Comparison of ENCODE assay signal across 15 cellular contexts in genomic region chr15:62365795-62366442, GRCh38. TPM values are rescaled to one million over a fixed set of nuclear protein-coding genes. Genes with fewer than 3 reads are reported as not detected.
A peak's percentile ranks its signal among the peaks of the same experiment; 100 is the strongest.
DNase-seq lines count a peak whose midpoint lies in the region; ATAC-seq and TF ChIP-seq lines count a peak whose summit lies in the region.
"Had no signal": no experiment of that assay in that cellular context is flagged by ENCODE, and none has a peak within 500 bp of the region (broad histone marks: within the 10 kb centered on the region; RNA-seq: fewer than 3 reads in every experiment).

No MANE protein-coding gene starts in this region.

- no peak overlapping the region for H3K9ac ChIP-seq in PC-3 (ENCODE audit: low read length)

- H3K4me1 ChIP-seq in PC-3 (ENCODE audit: insufficient read depth, low read length) = no peaks in the 10 kb centered on the region
- H3K4me1 ChIP-seq: psoas muscle, uterus had no signal

- H3K4me3 Mint-ChIP-seq in Calu3 (ENCODE audit: low read depth, unreplicated experiment) = no peak overlapping the region
- H3K4me3 Mint-ChIP-seq in activated naive CD8-positive, alpha-beta T cell treated with anti-CD3 and anti-CD28 coated beads, Interleukin-2, amount 50 U/mL, for 24 hours = no peak overlapping the region
- H3K4me3 Mint-ChIP-seq: activated CD8-positive, alpha-beta T cell treated with anti-CD3 and anti-CD28 coated beads, Interleukin-2, amount 10 ng/mL, durations not matched to agents 7 days and 5 days; effector memory CD8-positive, alpha-beta T cell; IgD-negative memory B cell had no signal

- H3K4me2 ChIP-seq in PC-3 (ENCODE audit: low read length) = no peak overlapping the region

- CTCF ChIA-PET in Calu3 (lab: Charles Lee) (no interaction called here), PC-3 (lab: Charles Lee) (no interaction called here)

- BruUV-seq in Calu3 (replicated peaks; lab: Mats Ljungman, UMichigan) (no TSS peak), PC-3 (replicated peaks; lab: Mats Ljungman, UMichigan) (no TSS peak)

- no peaks in the 10 kb centered on the region for H3K9me2 ChIP-seq in PC-3 (replicated peaks; ENCODE audit: low read length)

- DNase-seq in Calu3 (peak; percentile 60), NCI-H146 treated with DMSO at 0.1 percent for 48 hours (lab: John Stamatoyannopoulos, UW; ENCODE audit: unreplicated experiment) (peak; percentile 44), PC-3 (peak; percentile 6), kidney tubule cell (ENCODE audit: low spot score) (peak; percentile 89)
- no peak for DNase-seq in activated naive CD8-positive, alpha-beta T cell treated with anti-CD3 and anti-CD28 coated beads, Interleukin-2, amount 50 U/mL, for 24 hours
- DNase-seq: activated CD8-positive, alpha-beta T cell treated with anti-CD3 and anti-CD28 coated beads, Interleukin-2, amount 10 ng/mL, durations not matched to agents 7 days and 5 days; effector memory CD8-positive, alpha-beta T cell; islet precursor cell; NCI-H1694; psoas muscle; uterus had no signal

- H3K27ac Mint-ChIP-seq in Calu3 (ENCODE audit: unreplicated experiment) = no peak overlapping the region
- no peak overlapping the region for H3K27ac Mint-ChIP-seq in activated naive CD8-positive, alpha-beta T cell treated with anti-CD3 and anti-CD28 coated beads, Interleukin-2, amount 50 U/mL, for 24 hours
- H3K27ac Mint-ChIP-seq: activated CD8-positive, alpha-beta T cell treated with anti-CD3 and anti-CD28 coated beads, Interleukin-2, amount 10 ng/mL, durations not matched to agents 7 days and 5 days; effector memory CD8-positive, alpha-beta T cell; IgD-negative memory B cell had no signal

- no peaks in the 10 kb centered on the region for H3K36me3 Mint-ChIP-seq in Calu3 (ENCODE audit: insufficient read depth, unreplicated experiment)
- H3K36me3 Mint-ChIP-seq in activated naive CD8-positive, alpha-beta T cell treated with anti-CD3 and anti-CD28 coated beads, Interleukin-2, amount 50 U/mL, for 24 hours (ENCODE audit: low read depth) = no peaks in the 10 kb centered on the region
- H3K36me3 Mint-ChIP-seq: IgD-negative memory B cell had no signal

- H3K4me3 ChIP-seq in PC-3 (ENCODE audit: low read length) = no peak overlapping the region
- H3K4me3 ChIP-seq: psoas muscle, uterus had no signal

- TF ChIP-seq CTCF in Calu3 (IDR thresholded peaks at IDR 0.05; ENCODE audit: unreplicated experiment) (no peak), PC-3 (conservative IDR thresholded peaks at IDR 0.05; ENCODE audit: low read depth, low read length) (no peak)

- H3K27me3 ChIP-seq in PC-3 (ENCODE audit: low read length) = peaks cover 15% of the 10 kb centered on the region
- H3K27me3 ChIP-seq: uterus had no signal

- H3K9me3 Mint-ChIP-seq in Calu3 (ENCODE audit: low read depth, unreplicated experiment) = no peaks in the 10 kb centered on the region
- no peaks in the 10 kb centered on the region for H3K9me3 Mint-ChIP-seq in activated naive CD8-positive, alpha-beta T cell treated with anti-CD3 and anti-CD28 coated beads, Interleukin-2, amount 50 U/mL, for 24 hours
- H3K9me3 Mint-ChIP-seq: effector memory CD8-positive, alpha-beta T cell; IgD-negative memory B cell had no signal

- no peak overlapping the region for H3K27ac ChIP-seq in PC-3 (ENCODE audit: low read length)
- H3K27ac ChIP-seq: psoas muscle, uterus had no signal

- ATAC-seq in PC-3 = no peak
- no peak for ATAC-seq in GM18909 (IDR thresholded peaks at IDR 0.05; ENCODE audit: poor library complexity, unreplicated experiment)
- no peak for ATAC-seq in activated naive CD8-positive, alpha-beta T cell treated with anti-CD3 and anti-CD28 coated beads, Interleukin-2, amount 50 U/mL, for 24 hours
- no peak for ATAC-seq in GM21825 (IDR thresholded peaks at IDR 0.05; ENCODE audit: unreplicated experiment)
- no peak for ATAC-seq in GM18519 (IDR thresholded peaks at IDR 0.05; ENCODE audit: low FRiP score, unreplicated experiment)
- ATAC-seq: activated CD8-positive, alpha-beta T cell treated with anti-CD3 and anti-CD28 coated beads, Interleukin-2, amount 10 ng/mL, durations not matched to agents 7 days and 5 days; effector memory CD8-positive, alpha-beta T cell; psoas muscle had no signal

- H2AFZ ChIP-seq in PC-3 (ENCODE audit: low read length) = no peak overlapping the region

- intact Hi-C loops in Calu3 (cut with micrococcal nuclease; ENCODE audit: unreplicated experiment) (no loop called here), PC-3 (cut with micrococcal nuclease) (no loop called here)

- H3K27me3 Mint-ChIP-seq in Calu3 (ENCODE audit: unreplicated experiment) = peaks cover 29% of the 10 kb centered on the region
- peaks cover 7% of the 10 kb centered on the region for H3K27me3 Mint-ChIP-seq in activated naive CD8-positive, alpha-beta T cell treated with anti-CD3 and anti-CD28 coated beads, Interleukin-2, amount 50 U/mL, for 24 hours

- no peaks in the 10 kb centered on the region for H3K4me1 Mint-ChIP-seq in Calu3 (ENCODE audit: low read depth, unreplicated experiment)
- no peaks in the 10 kb centered on the region for H3K4me1 Mint-ChIP-seq in activated naive CD8-positive, alpha-beta T cell treated with anti-CD3 and anti-CD28 coated beads, Interleukin-2, amount 50 U/mL, for 24 hours
- H3K4me1 Mint-ChIP-seq: IgD-negative memory B cell had no signal

- H3K79me2 ChIP-seq in PC-3 (ENCODE audit: low read length) = no peaks in the 10 kb centered on the region

- no peaks in the 10 kb centered on the region for H3F3A ChIP-seq in PC-3 (ENCODE audit: low read length, unreplicated experiment)

- POLR2A ChIA-PET in PC-3 (lab: Charles Lee; ENCODE audit: unreplicated experiment) = no interaction called here

- H3K36me3 ChIP-seq in PC-3 (ENCODE audit: low read depth, low read length) = no peaks in the 10 kb centered on the region
- H3K36me3 ChIP-seq: uterus had no signal

- H3K9me3 ChIP-seq in PC-3 (ENCODE audit: low read length) = no peaks in the 10 kb centered on the region
- H3K9me3 ChIP-seq: psoas muscle, uterus had no signal

- no peaks in the 10 kb centered on the region for H4K20me1 ChIP-seq in PC-3 (ENCODE audit: low read length)

RNA-seq across cellular contexts. Expression of gene TLN2, which starts 24.4 kb away (rescaled TPM):
- 3.2 and 4.3 TPM in 2 replicates for total RNA-seq in Calu3 (2022)
- total RNA-seq in PC-3 (2014; rRNA removed) = 5.1 and 5.7 TPM in 2 replicates
